Comparison of ENCODE assay signal across 12 cellular contexts in genomic region chrX:68842781-68843581, GRCh38. TPM values are rescaled to one million over a fixed set of nuclear protein-coding genes. Genes with fewer than 3 reads are reported as not detected.
A peak's percentile ranks its signal among the peaks of the same experiment; 100 is the strongest.
DNase-seq lines count a peak whose midpoint lies in the region; ATAC-seq and TF ChIP-seq lines count a peak whose summit lies in the region.
"Had no signal": no experiment of that assay in that cellular context is flagged by ENCODE, and none has a peak within 500 bp of the region (broad histone marks: within the 10 kb centered on the region; RNA-seq: fewer than 3 reads in every experiment).

No MANE protein-coding gene starts in this region.

- no peak overlapping the region for H3K9ac ChIP-seq in SK-N-MC (ENCODE audit: insufficient read length)

- H3K27me3 ChIP-seq in foreskin keratinocyte (no peaks in the 10 kb centered on the region), neutrophil (no peaks in the 10 kb centered on the region), SJCRH30 (no peaks in the 10 kb centered on the region), tibial artery (no peaks in the 10 kb centered on the region)

- TF ChIP-seq CTCF in foreskin keratinocyte (conservative IDR thresholded peaks at IDR 0.05) (peak; percentile 33), neutrophil (IDR thresholded peaks at IDR 0.05) (no peak), tibial artery (IDR thresholded peaks at IDR 0.05) (no peak)

- peak; percentile 72 for ATAC-seq in foreskin keratinocyte
- ATAC-seq: natural killer cell treated with Interleukin-12 subunit alpha and Interleukin-12 subunit beta and Interleukin-15 and Interleukin-18, amount 100 ng/mL, for 72 hours had no signal

- H3K4me3 ChIP-seq in SK-N-MC (no peak overlapping the region), neutrophil (ENCODE audit: low read depth in 1 of 2, low read length in 1 of 2) (no peak overlapping the region), SJCRH30 (no peak overlapping the region), tibial artery (no peak overlapping the region)

- DNase-seq in GDM1 (lab: John Stamatoyannopoulos, UW) (peak; percentile 72), SK-N-MC (ENCODE audit: low read depth, low spot score) (no peak), foreskin keratinocyte (no peak), SJCRH30 (no peak), tibial artery (no peak), pons (ENCODE audit: low spot score) (no peak), NCI-H345 (lab: John Stamatoyannopoulos, UW) (no peak)
- DNase-seq: Caco-2, glutamatergic neuron, SW 1271 had no signal

- H3K27ac ChIP-seq in SK-N-MC (peak overlapping the region; percentile 65), foreskin keratinocyte (peak overlapping the region; percentile 43), neutrophil (peak overlapping the region; percentile 44), SJCRH30 (no peak overlapping the region), tibial artery (no peak overlapping the region)

- H3K36me3 ChIP-seq in SK-N-MC (ENCODE audit: insufficient read depth, low read length) (peaks cover 59% of the 10 kb centered on the region), neutrophil (no peaks in the 10 kb centered on the region), SJCRH30 (no peaks in the 10 kb centered on the region), tibial artery (peaks cover 0 to 23% (median 22%) of the 10 kb centered on the region in 3 donors)

- H3K4me1 ChIP-seq in foreskin keratinocyte (peaks cover 23% of the 10 kb centered on the region), neutrophil (ENCODE audit: control insufficient read depth in 1 of 2, insufficient read depth in 1 of 2, low read depth in 1 of 2, low read length in 1 of 2) (peaks cover 30 to 32% of the 10 kb centered on the region in 2 experiments), SJCRH30 (no peaks in the 10 kb centered on the region), tibial artery (peaks cover 0 to 9% (median 6%) of the 10 kb centered on the region in 4 donors)
- H3K4me1 ChIP-seq: Caco-2 had no signal

- intact Hi-C loops in tibial artery (cut with DNase I; ENCODE audit: low total_unique reads): no loop called here

- H3K9me3 ChIP-seq in SK-N-MC (ENCODE audit: low read depth, low read length): no peaks in the 10 kb centered on the region
- no peaks in the 10 kb centered on the region for H3K9me3 ChIP-seq in neutrophil
- H3K9me3 ChIP-seq in SJCRH30 (replicated peaks): no peaks in the 10 kb centered on the region
- no peaks in the 10 kb centered on the region for H3K9me3 ChIP-seq in tibial artery
- H3K9me3 ChIP-seq: Caco-2 had no signal

RNA-seq across cellular contexts. Expression of gene EFNB1, which starts 14.2 kb away (rescaled TPM):
- 186 and 223 TPM in 2 replicates for total RNA-seq in foreskin keratinocyte
- 133 and 150 TPM in 2 replicates for polyA plus RNA-seq in foreskin keratinocyte
- total RNA-seq in SJCRH30 (2014; rRNA removed; shearing (Covaris generic)): 11.4 and 11.9 TPM in 2 replicates

Comparison
In these comparisons a context has a peak if more than half of its experiments do, and no peak if none do; other contexts are left out.
1. H3K27ac ChIP-seq: peak in SK-N-MC (single experiment), foreskin keratinocyte (single experiment) and neutrophil (single experiment); none in SJCRH30 (single experiment) and tibial artery (0 of 2).
2. RNA of gene EFNB1, which starts 14.2 kb away (total RNA-seq): 186 to 223 TPM in foreskin keratinocyte; 11.4 to 11.9 TPM in SJCRH30; every median in the first group is over 10 times any median in the second.